In the genomic region with DNA sequence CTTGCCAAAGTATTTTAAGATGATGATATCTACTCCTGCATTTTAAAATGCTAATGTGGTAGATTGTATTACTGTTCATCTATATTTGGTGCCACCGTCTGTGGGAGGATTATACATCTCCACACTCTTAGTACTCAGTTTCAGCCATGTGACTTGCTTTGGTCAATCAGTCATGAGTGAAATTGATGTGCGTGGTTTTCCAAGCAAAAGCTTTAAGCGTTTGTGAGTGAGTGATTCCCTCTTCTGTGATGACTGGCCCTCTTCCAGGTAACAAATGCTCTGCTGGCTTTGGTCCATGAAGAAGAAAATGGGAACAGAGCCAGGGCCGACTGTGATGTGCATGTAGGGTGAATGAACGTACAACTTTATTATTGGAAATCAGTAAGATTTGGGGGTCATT, we compare ENCODE assay signal across 10 cellular contexts.
A peak's percentile ranks its signal among the peaks of the same experiment; 100 is the strongest.
DNase-seq lines count a peak whose midpoint lies in the region; ATAC-seq and TF ChIP-seq lines count a peak whose summit lies in the region.
"Had no signal": no experiment of that assay in that cellular context is flagged by ENCODE, and none has a peak within 500 bp of the region (broad histone marks: within the 10 kb centered on the region; RNA-seq: fewer than 3 reads in every experiment).

No MANE protein-coding gene starts in this region.

- no peaks in the 10 kb centered on the region for H3F3A ChIP-seq in GM23338 (replicated peaks; ENCODE audit: low read depth)

- no peaks in the 10 kb centered on the region for H3K79me2 ChIP-seq in GM23338 (replicated peaks; ENCODE audit: insufficient read depth)

- peaks cover 14% of the 10 kb centered on the region for H3K9me2 ChIP-seq in GM23338 (ENCODE audit: insufficient read depth)

- H3K4me3 Mint-ChIP-seq in GM23338: no peak overlapping the region
- H3K4me3 Mint-ChIP-seq: activated naive CD8-positive, alpha-beta T cell treated with anti-CD3 and anti-CD28 coated beads, Interleukin-2, amount 10 ng/mL, durations not matched to agents 7 days and 5 days had no signal

- H3K36me3 Mint-ChIP-seq in GM23338 (ENCODE audit: low read depth): peaks cover 6% of the 10 kb centered on the region; the same call in 2 of the 3 replicates
- H3K36me3 Mint-ChIP-seq: activated naive CD8-positive, alpha-beta T cell treated with anti-CD3 and anti-CD28 coated beads, Interleukin-2, amount 10 ng/mL, durations not matched to agents 7 days and 5 days had no signal

- no peaks in the 10 kb centered on the region for H3K27me3 Mint-ChIP-seq in GM23338 (ENCODE audit: insufficient read depth, low read depth, poor library complexity)
- H3K27me3 Mint-ChIP-seq: activated naive CD8-positive, alpha-beta T cell treated with anti-CD3 and anti-CD28 coated beads, Interleukin-2, amount 10 ng/mL, durations not matched to agents 7 days and 5 days had no signal

- no peak overlapping the region for H3K27ac Mint-ChIP-seq in GM23338
- H3K27ac Mint-ChIP-seq: activated naive CD8-positive, alpha-beta T cell treated with anti-CD3 and anti-CD28 coated beads, Interleukin-2, amount 10 ng/mL, durations not matched to agents 7 days and 5 days had no signal

- H3K27me3 ChIP-seq in kidney epithelial cell (ENCODE audit: control insufficient read depth, insufficient read depth, low read length): no peaks in the 10 kb centered on the region
- no peaks in the 10 kb centered on the region for H3K27me3 ChIP-seq in GM23338 (ENCODE audit: insufficient read depth)
- H3K27me3 ChIP-seq: ovary had no signal

- peak; percentile 25 for DNase-seq in NCI-H446 treated with DMSO at 0.1 percent for 48 hours (lab: John Stamatoyannopoulos, UW)
- DNase-seq in kidney epithelial cell (ENCODE audit: low read depth): peak; percentile 65
- no peak for DNase-seq in GM23338 (ENCODE audit: low spot score)
- DNase-seq in erythroblast (lab: John Stamatoyannopoulos, UW): no peak
- DNase-seq: activated naive CD8-positive, alpha-beta T cell treated with anti-CD3 and anti-CD28 coated beads, Interleukin-2, amount 10 ng/mL, durations not matched to agents 7 days and 5 days; GDM1; ovary had no signal

- no peaks in the 10 kb centered on the region for H3K36me3 ChIP-seq in kidney epithelial cell (ENCODE audit: control insufficient read depth, insufficient read depth, low read length)
- H3K36me3 ChIP-seq in GM23338 (ENCODE audit: insufficient read depth): no peaks in the 10 kb centered on the region
- H3K36me3 ChIP-seq: ovary had no signal

- H3K9me3 Mint-ChIP-seq in GM23338: peaks cover 2% of the 10 kb centered on the region; the same call in 1 of the 3 replicates
- H3K9me3 Mint-ChIP-seq: activated naive CD8-positive, alpha-beta T cell treated with anti-CD3 and anti-CD28 coated beads, Interleukin-2, amount 10 ng/mL, durations not matched to agents 7 days and 5 days had no signal

- H3K4me1 Mint-ChIP-seq in GM23338: peaks cover 18% of the 10 kb centered on the region

- peaks cover 10% of the 10 kb centered on the region for H3K4me1 ChIP-seq in GM23338 (ENCODE audit: insufficient read depth)

- no peak for TF ChIP-seq POLR2A in erythroblast (IDR thresholded peaks at IDR 0.05; ENCODE audit: low read length)

- ATAC-seq in GM18498 (IDR thresholded peaks at IDR 0.05; ENCODE audit: unreplicated experiment): peak; percentile 43
- ATAC-seq in HG02885 (IDR thresholded peaks at IDR 0.05; ENCODE audit: poor library complexity, unreplicated experiment): peak; percentile 66
- no peak for ATAC-seq in GM21528 (IDR thresholded peaks at IDR 0.05; ENCODE audit: low FRiP score, unreplicated experiment)
- ATAC-seq in GM23338: no peak

- H3K27ac ChIP-seq in GM23338 (ENCODE audit: low read depth): no peak overlapping the region
- H3K27ac ChIP-seq: ovary had no signal

- H3K4me3 ChIP-seq in kidney epithelial cell (ENCODE audit: low read depth, low read length): no peak overlapping the region
- H3K4me3 ChIP-seq in GM23338: no peak overlapping the region
- H3K4me3 ChIP-seq: ovary had no signal

- TF ChIP-seq CTCF in kidney epithelial cell (IDR thresholded peaks at IDR 0.05; ENCODE audit: insufficient read depth, low read length, poor library complexity, severe bottlenecking) (no peak), GM23338 (conservative IDR thresholded peaks at IDR 0.05; ENCODE audit: low read depth in 2 of 2) (no peak)

- H3K4me2 ChIP-seq in GM23338: no peak overlapping the region

- no peak overlapping the region for H2AFZ ChIP-seq in GM23338

- no peaks in the 10 kb centered on the region for H4K20me1 ChIP-seq in GM23338 (replicated peaks; ENCODE audit: insufficient read depth)

TF ChIP-seq in GM23338, 12 proteins besides CTCF, POLR2A, EP300 and RAD21 (continues in another document):
- no peak for TF ChIP-seq NANOG (IDR thresholded peaks at IDR 0.05; ENCODE audit: borderline replicate concordance)
- TF ChIP-seq STAT1 (IDR thresholded peaks at IDR 0.05; ENCODE audit: unreplicated experiment): no peak
- TF ChIP-seq, protein P1, sequence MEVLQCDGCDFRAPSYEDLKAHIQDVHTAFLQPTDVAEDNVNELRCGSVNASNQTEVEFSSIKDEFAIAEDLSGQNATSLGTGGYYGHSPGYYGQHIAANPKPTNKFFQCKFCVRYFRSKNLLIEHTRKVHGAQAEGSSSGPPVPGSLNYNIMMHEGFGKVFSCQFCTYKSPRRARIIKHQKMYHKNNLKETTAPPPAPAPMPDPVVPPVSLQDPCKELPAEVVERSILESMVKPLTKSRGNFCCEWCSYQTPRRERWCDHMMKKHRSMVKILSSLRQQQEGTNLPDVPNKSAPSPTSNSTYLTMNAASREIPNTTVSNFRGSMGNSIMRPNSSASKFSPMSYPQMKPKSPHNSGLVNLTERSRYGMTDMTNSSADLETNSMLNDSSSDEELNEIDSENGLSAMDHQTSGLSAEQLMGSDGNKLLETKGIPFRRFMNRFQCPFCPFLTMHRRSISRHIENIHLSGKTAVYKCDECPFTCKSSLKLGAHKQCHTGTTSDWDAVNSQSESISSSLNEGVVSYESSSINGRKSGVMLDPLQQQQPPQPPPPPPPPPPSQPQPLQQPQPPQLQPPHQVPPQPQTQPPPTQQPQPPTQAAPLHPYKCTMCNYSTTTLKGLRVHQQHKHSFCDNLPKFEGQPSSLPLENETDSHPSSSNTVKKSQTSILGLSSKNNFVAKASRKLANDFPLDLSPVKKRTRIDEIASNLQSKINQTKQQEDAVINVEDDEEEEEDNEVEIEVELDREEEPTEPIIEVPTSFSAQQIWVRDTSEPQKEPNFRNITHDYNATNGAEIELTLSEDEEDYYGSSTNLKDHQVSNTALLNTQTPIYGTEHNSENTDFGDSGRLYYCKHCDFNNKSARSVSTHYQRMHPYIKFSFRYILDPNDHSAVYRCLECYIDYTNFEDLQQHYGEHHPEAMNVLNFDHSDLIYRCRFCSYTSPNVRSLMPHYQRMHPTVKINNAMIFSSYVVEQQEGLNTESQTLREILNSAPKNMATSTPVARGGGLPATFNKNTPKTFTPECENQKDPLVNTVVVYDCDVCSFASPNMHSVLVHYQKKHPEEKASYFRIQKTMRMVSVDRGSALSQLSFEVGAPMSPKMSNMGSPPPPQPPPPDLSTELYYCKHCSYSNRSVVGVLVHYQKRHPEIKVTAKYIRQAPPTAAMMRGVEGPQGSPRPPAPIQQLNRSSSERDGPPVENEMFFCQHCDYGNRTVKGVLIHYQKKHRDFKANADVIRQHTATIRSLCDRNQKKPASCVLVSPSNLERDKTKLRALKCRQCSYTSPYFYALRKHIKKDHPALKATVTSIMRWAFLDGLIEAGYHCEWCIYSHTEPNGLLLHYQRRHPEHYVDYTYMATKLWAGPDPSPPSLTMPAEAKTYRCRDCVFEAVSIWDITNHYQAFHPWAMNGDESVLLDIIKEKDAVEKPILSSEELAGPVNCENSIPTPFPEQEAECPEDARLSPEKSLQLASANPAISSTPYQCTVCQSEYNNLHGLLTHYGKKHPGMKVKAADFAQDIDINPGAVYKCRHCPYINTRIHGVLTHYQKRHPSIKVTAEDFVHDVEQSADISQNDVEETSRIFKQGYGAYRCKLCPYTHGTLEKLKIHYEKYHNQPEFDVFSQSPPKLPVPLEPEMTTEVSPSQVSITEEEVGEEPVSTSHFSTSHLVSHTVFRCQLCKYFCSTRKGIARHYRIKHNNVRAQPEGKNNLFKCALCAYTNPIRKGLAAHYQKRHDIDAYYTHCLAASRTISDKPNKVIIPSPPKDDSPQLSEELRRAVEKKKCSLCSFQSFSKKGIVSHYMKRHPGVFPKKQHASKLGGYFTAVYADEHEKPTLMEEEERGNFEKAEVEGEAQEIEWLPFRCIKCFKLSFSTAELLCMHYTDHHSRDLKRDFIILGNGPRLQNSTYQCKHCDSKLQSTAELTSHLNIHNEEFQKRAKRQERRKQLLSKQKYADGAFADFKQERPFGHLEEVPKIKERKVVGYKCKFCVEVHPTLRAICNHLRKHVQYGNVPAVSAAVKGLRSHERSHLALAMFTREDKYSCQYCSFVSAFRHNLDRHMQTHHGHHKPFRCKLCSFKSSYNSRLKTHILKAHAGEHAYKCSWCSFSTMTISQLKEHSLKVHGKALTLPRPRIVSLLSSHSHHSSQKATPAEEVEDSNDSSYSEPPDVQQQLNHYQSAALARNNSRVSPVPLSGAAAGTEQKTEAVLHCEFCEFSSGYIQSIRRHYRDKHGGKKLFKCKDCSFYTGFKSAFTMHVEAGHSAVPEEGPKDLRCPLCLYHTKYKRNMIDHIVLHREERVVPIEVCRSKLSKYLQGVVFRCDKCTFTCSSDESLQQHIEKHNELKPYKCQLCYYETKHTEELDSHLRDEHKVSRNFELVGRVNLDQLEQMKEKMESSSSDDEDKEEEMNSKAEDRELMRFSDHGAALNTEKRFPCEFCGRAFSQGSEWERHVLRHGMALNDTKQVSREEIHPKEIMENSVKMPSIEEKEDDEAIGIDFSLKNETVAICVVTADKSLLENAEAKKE (CRISPR knock-in tag; IDR thresholded peaks at IDR 0.05): no peak
- TF ChIP-seq EZH2phosphoT487 (IDR thresholded peaks at IDR 0.05; ENCODE audit: unreplicated experiment): no peak
- TF ChIP-seq POLR2AphosphoS5 (IDR thresholded peaks at IDR 0.05; ENCODE audit: low read depth): no peak

Comparison
In these comparisons a context has a peak if more than half of its experiments do, and no peak if none do; other contexts are left out.
1. ATAC-seq: peak in GM18498 (single experiment) and HG02885 (single experiment); none in GM21528 (single experiment) and GM23338 (single experiment).
2. DNase-seq: peak in NCI-H446 treated with DMSO at 0.1 percent for 48 hours (single experiment) and kidney epithelial cell (single experiment); none in GM23338 (single experiment) and erythroblast (0 of 2).